ENCODE assay signal across 26 cellular contexts in genomic region chr7:53398566-53398965, GRCh38.
"Had no signal": no experiment of that assay in that cellular context is flagged by ENCODE, and none has a peak within 500 bp of the region (broad histone marks: within the 10 kb centered on the region; RNA-seq: fewer than 3 reads in every experiment).

No MANE protein-coding gene starts in this region.

- H3K4me3 ChIP-seq: lung, mucosa of descending colon, prostate gland, sigmoid colon, spleen, testis, tibial artery, upper lobe of left lung had no signal

- H3K27ac ChIP-seq: prostate gland, sigmoid colon, spleen, testis, tibial artery, upper lobe of left lung had no signal

- FAIRE-seq: endometrium, frontal cortex, keratinocyte, urothelium cell line had no signal

- ATAC-seq: left lobe of liver; mucosa of descending colon; right cardiac atrium; stimulated activated memory B cell treated with anti-CD40 and anti-IgM and Interleukin-4, amounts not matched to agents 10 μg/mL and 1 μg/mL and 100 μg/mL, for 72 hours; stimulated activated naive CD8-positive, alpha-beta T cell treated with anti-CD3 and anti-CD28 coated beads, Interleukin-15, Interleukin-2, amounts not matched to agents 100 U/mL and 50 U/mL, for 24 hours had no signal

- H3K27me3 ChIP-seq: sigmoid colon, spleen, testis, tibial artery, upper lobe of left lung had no signal

- H3K9me3 ChIP-seq: prostate gland, sigmoid colon, testis, tibial artery had no signal

- H3K36me3 ChIP-seq: prostate gland, sigmoid colon, spleen, tibial artery, upper lobe of left lung had no signal

- DNase-seq: caudate nucleus; cerebellar nuclear complex; cortex of kidney; effector CD8-positive, alpha-beta T cell; head of caudate nucleus; mucosa of descending colon; naive B cell; nephron progenitor cell; nucleus accumbens; right cardiac atrium; sigmoid colon; spleen; stimulated activated CD4-positive, alpha-beta T cell treated with anti-CD3 and anti-CD28 coated beads, Interleukin-4, amount 100 ng/mL, for 4 hours; stimulated activated naive CD8-positive, alpha-beta T cell treated with anti-CD3 and anti-CD28 coated beads, Interleukin-15, Interleukin-2, amounts not matched to agents 100 U/mL and 50 U/mL, for 24 hours; substantia nigra; testis; tibial artery; upper lobe of left lung had no signal

- H3K4me1 ChIP-seq: prostate gland, sigmoid colon, spleen, testis, tibial artery, upper lobe of left lung had no signal
